ENCODE assay signal across 2 cellular contexts in genomic region chr7:37153376-37153775, GRCh38.
A peak's percentile ranks its signal among the peaks of the same experiment; 100 is the strongest.
TF ChIP-seq lines count a peak whose summit lies in the region.

No MANE protein-coding gene starts in this region.

TF ChIP-seq in HepG2, 621 proteins besides CTCF, POLR2A, EP300 and RAD21:
- no peak for TF ChIP-seq HNF1A (IDR thresholded peaks at IDR 0.05; ENCODE audit: low read depth)
- no peak for TF ChIP-seq HNF1A (CRISPR knock-in tag; IDR thresholded peaks at IDR 0.05; ENCODE audit: borderline replicate concordance)
- no peak for TF ChIP-seq FOXA1 (IDR thresholded peaks at IDR 0.05)
- TF ChIP-seq FOXA1 (CRISPR knock-in tag; IDR thresholded peaks at IDR 0.05) = 0 out of 2 replicates have a peak, but pooled peaks have one; percentile 23

TF ChIP-seq in H1, 55 proteins besides CTCF, POLR2A, EP300 and RAD21:
- TF ChIP-seq SIN3A (conservative IDR thresholded peaks at IDR 0.05 in 1 of 2, IDR thresholded peaks at IDR 0.05 in 1 of 2; ENCODE audit: low read depth in 1 of 2, low read length in 2 of 2) (no peak), SRF (IDR thresholded peaks at IDR 0.05; ENCODE audit: low read depth, low read length) (no peak), TAF1 (IDR thresholded peaks at IDR 0.05; ENCODE audit: low read depth, low read length) (no peak), POU5F1 (IDR thresholded peaks at IDR 0.05; ENCODE audit: low read depth, low read length) (no peak), TAF7 (optimal IDR thresholded peaks at IDR 0.05; ENCODE audit: borderline replicate concordance, low read depth, low read length) (no peak), E2F6 (IDR thresholded peaks at IDR 0.05) (no peak), ASH2L (IDR thresholded peaks at IDR 0.05; ENCODE audit: low read length) (no peak), SP1 (IDR thresholded peaks at IDR 0.05; ENCODE audit: low read depth, low read length) (no peak), EZH2 (IDR thresholded peaks at IDR 0.05; ENCODE audit: low read depth, low read length, severe bottlenecking) (no peak)
